1 cellular context compared by ENCODE assay signal in genomic region chr17:42980766-42981397, GRCh38.
A peak's percentile ranks its signal among the peaks of the same experiment; 100 is the strongest.
TF ChIP-seq lines count a peak whose summit lies in the region.

No MANE protein-coding gene starts in this region.

TF ChIP-seq in HepG2, 621 proteins besides CTCF, POLR2A, EP300 and RAD21 (continued from another document):
- TF ChIP-seq TFAP4 (IDR thresholded peaks at IDR 0.05; ENCODE audit: borderline replicate concordance, low read depth) (no peak), KDM4B (CRISPR knock-in tag; IDR thresholded peaks at IDR 0.05) (0 out of 2 replicates have a peak, but pooled peaks have one; percentile 26), ZNF451 (CRISPR knock-in tag; IDR thresholded peaks at IDR 0.05) (0 out of 2 replicates have a peak, but pooled peaks have one; percentile 59), KDM1A (CRISPR knock-in tag; IDR thresholded peaks at IDR 0.05) (peak; percentile 54; the same call in 1 of the 2 replicates), THAP11 (CRISPR knock-in tag; IDR thresholded peaks at IDR 0.05) (no peak), ZC3H4 (CRISPR knock-in tag; IDR thresholded peaks at IDR 0.05; ENCODE audit: borderline replicate concordance) (no peak), ZNF616 (CRISPR knock-in tag; IDR thresholded peaks at IDR 0.05; ENCODE audit: low read depth) (peak; percentile 83), ZNF577 (CRISPR knock-in tag; IDR thresholded peaks at IDR 0.05; ENCODE audit: borderline replicate concordance, low read depth) (no peak), GRHL1 (CRISPR knock-in tag; conservative IDR thresholded peaks at IDR 0.05) (no peak), CBX5 (CRISPR knock-in tag; IDR thresholded peaks at IDR 0.05; ENCODE audit: borderline replicate concordance) (no peak; the same call in 1 of the 2 replicates), ZNF562 (CRISPR knock-in tag; IDR thresholded peaks at IDR 0.05; ENCODE audit: borderline replicate concordance) (no peak), DMAP1 (CRISPR knock-in tag; IDR thresholded peaks at IDR 0.05) (no peak), SOX6 (IDR thresholded peaks at IDR 0.05) (no peak), SOX6 (CRISPR knock-in tag; IDR thresholded peaks at IDR 0.05) (no peak; the same call in 1 of the 2 replicates), NFE2L2 (IDR thresholded peaks at IDR 0.05; ENCODE audit: low read length) (no peak), PRMT3 (CRISPR knock-in tag; IDR thresholded peaks at IDR 0.05; ENCODE audit: borderline replicate concordance, low read depth) (no peak), HNRNPL (IDR thresholded peaks at IDR 0.05; ENCODE audit: low read depth, low read length) (no peak), ZNF709 (CRISPR knock-in tag; IDR thresholded peaks at IDR 0.05) (peak; percentile 71), NFE2L1 (CRISPR knock-in tag; IDR thresholded peaks at IDR 0.05; ENCODE audit: borderline replicate concordance) (no peak), THYN1 (CRISPR knock-in tag; IDR thresholded peaks at IDR 0.05; ENCODE audit: borderline replicate concordance, low read depth) (no peak), ZNF460 (CRISPR knock-in tag; IDR thresholded peaks at IDR 0.05; ENCODE audit: borderline replicate concordance) (no peak), ZNF260 (CRISPR knock-in tag; IDR thresholded peaks at IDR 0.05; ENCODE audit: borderline replicate concordance, low read depth) (no peak), FOXK1 (CRISPR knock-in tag; IDR thresholded peaks at IDR 0.05; ENCODE audit: borderline replicate concordance, low read depth) (no peak), SYNCRIP (IDR thresholded peaks at IDR 0.05; ENCODE audit: insufficient read depth, low read depth, low read length) (no peak), CEBPG (CRISPR knock-in tag; IDR thresholded peaks at IDR 0.05) (no peak), DR1 (CRISPR knock-in tag; IDR thresholded peaks at IDR 0.05) (no peak), ZNF33A (CRISPR knock-in tag; IDR thresholded peaks at IDR 0.05; ENCODE audit: borderline replicate concordance) (no peak), USF2 (IDR thresholded peaks at IDR 0.05; ENCODE audit: low read depth, low read length) (no peak), USF2 (CRISPR knock-in tag; IDR thresholded peaks at IDR 0.05; ENCODE audit: borderline replicate concordance) (no peak), REXO4 (CRISPR knock-in tag; IDR thresholded peaks at IDR 0.05; ENCODE audit: borderline replicate concordance) (no peak), ZNF629 (CRISPR knock-in tag; conservative IDR thresholded peaks at IDR 0.05) (no peak), ZNF24 (IDR thresholded peaks at IDR 0.05) (no peak), SOX13 (IDR thresholded peaks at IDR 0.05) (no peak), SOX13 (CRISPR knock-in tag; conservative IDR thresholded peaks at IDR 0.05 in 1 of 2, IDR thresholded peaks at IDR 0.05 in 1 of 2) (no peak), BCL3 (CRISPR knock-in tag; IDR thresholded peaks at IDR 0.05) (peak; percentile 94; the same call in 1 of the 2 replicates), ZNF569 (CRISPR knock-in tag; IDR thresholded peaks at IDR 0.05; ENCODE audit: borderline replicate concordance) (no peak), ZNF766 (CRISPR knock-in tag; IDR thresholded peaks at IDR 0.05; ENCODE audit: borderline replicate concordance) (no peak), HNRNPLL (IDR thresholded peaks at IDR 0.05; ENCODE audit: low read depth, low read length, poor library complexity, severe bottlenecking) (peak; percentile 99), NR2F1 (CRISPR knock-in tag; IDR thresholded peaks at IDR 0.05) (no peak), FLYWCH1 (CRISPR knock-in tag; IDR thresholded peaks at IDR 0.05) (0 out of 2 replicates have a peak, but pooled peaks have one; percentile 20), MTF1 (CRISPR knock-in tag; IDR thresholded peaks at IDR 0.05) (no peak), ZNF597 (CRISPR knock-in tag; IDR thresholded peaks at IDR 0.05) (no peak), MED13 (CRISPR knock-in tag; IDR thresholded peaks at IDR 0.05) (no peak), ZNF770 (CRISPR knock-in tag; IDR thresholded peaks at IDR 0.05) (peak; percentile 55; the same call in 1 of the 2 replicates), SSRP1 (CRISPR knock-in tag; IDR thresholded peaks at IDR 0.05) (no peak), IRX3 (CRISPR knock-in tag; IDR thresholded peaks at IDR 0.05; ENCODE audit: borderline replicate concordance, low read depth) (0 out of 2 replicates have a peak, but pooled peaks have one; percentile 37)
- TF ChIP-seq, protein P1, sequence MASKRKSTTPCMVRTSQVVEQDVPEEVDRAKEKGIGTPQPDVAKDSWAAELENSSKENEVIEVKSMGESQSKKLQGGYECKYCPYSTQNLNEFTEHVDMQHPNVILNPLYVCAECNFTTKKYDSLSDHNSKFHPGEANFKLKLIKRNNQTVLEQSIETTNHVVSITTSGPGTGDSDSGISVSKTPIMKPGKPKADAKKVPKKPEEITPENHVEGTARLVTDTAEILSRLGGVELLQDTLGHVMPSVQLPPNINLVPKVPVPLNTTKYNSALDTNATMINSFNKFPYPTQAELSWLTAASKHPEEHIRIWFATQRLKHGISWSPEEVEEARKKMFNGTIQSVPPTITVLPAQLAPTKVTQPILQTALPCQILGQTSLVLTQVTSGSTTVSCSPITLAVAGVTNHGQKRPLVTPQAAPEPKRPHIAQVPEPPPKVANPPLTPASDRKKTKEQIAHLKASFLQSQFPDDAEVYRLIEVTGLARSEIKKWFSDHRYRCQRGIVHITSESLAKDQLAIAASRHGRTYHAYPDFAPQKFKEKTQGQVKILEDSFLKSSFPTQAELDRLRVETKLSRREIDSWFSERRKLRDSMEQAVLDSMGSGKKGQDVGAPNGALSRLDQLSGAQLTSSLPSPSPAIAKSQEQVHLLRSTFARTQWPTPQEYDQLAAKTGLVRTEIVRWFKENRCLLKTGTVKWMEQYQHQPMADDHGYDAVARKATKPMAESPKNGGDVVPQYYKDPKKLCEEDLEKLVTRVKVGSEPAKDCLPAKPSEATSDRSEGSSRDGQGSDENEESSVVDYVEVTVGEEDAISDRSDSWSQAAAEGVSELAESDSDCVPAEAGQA (IDR thresholded peaks at IDR 0.05; ENCODE audit: low read depth), result no peak
- TF ChIP-seq, protein P1 (CRISPR knock-in tag; IDR thresholded peaks at IDR 0.05; ENCODE audit: borderline replicate concordance), result no peak
- TF ChIP-seq, protein P2, sequence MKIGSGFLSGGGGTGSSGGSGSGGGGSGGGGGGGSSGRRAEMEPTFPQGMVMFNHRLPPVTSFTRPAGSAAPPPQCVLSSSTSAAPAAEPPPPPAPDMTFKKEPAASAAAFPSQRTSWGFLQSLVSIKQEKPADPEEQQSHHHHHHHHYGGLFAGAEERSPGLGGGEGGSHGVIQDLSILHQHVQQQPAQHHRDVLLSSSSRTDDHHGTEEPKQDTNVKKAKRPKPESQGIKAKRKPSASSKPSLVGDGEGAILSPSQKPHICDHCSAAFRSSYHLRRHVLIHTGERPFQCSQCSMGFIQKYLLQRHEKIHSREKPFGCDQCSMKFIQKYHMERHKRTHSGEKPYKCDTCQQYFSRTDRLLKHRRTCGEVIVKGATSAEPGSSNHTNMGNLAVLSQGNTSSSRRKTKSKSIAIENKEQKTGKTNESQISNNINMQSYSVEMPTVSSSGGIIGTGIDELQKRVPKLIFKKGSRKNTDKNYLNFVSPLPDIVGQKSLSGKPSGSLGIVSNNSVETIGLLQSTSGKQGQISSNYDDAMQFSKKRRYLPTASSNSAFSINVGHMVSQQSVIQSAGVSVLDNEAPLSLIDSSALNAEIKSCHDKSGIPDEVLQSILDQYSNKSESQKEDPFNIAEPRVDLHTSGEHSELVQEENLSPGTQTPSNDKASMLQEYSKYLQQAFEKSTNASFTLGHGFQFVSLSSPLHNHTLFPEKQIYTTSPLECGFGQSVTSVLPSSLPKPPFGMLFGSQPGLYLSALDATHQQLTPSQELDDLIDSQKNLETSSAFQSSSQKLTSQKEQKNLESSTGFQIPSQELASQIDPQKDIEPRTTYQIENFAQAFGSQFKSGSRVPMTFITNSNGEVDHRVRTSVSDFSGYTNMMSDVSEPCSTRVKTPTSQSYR (CRISPR knock-in tag; IDR thresholded peaks at IDR 0.05; ENCODE audit: borderline replicate concordance), result no peak
